ENCODE assay signal across 8 cellular contexts in the genomic region with DNA sequence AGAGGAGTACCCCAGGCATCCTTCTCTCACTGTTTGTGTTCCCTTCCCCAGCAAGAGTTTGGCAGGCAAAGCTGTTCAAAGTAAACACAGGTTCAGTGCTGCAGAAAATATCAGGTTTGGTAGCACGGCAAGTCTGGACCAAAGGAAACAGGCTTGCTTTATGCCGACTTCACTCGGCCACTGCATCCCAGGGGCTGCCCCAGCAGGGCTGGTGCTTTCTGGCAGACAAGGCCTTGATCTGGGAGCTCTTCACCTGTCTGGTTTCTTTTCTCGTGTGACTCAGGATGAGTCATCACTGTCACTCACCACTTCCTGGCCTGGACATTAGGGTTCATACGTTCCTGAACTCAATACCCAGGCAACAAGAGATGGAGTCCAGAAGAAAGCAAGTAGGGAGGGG. TPM values are rescaled to one million over a fixed set of nuclear protein-coding genes. Genes with fewer than 3 reads are reported as not detected.
DNase-seq lines count a peak whose midpoint lies in the region; ATAC-seq and TF ChIP-seq lines count a peak whose summit lies in the region.

No MANE protein-coding gene starts in this region.

- no peak overlapping the region for H3K27ac Mint-ChIP-seq in natural killer cell treated with Interleukin-12 subunit alpha and Interleukin-12 subunit beta and Interleukin-15 and Interleukin-18, amount 100 ng/mL, for 72 hours

- H3K36me3 ChIP-seq in spleen: no peaks in the 10 kb centered on the region
- H3K36me3 ChIP-seq in left ventricle myocardium inferior: no peaks in the 10 kb centered on the region

- DNase-seq in amniotic epithelial cell (ENCODE audit: low read depth) (peak; percentile 41), spleen (no peak), NCI-H1105 (lab: John Stamatoyannopoulos, UW) (no peak), left ventricle myocardium inferior (no peak)
- no peak for DNase-seq in natural killer cell treated with Interleukin-12 subunit alpha and Interleukin-12 subunit beta and Interleukin-15 and Interleukin-18, amount 100 ng/mL, for 72 hours (ENCODE audit: low spot score)

- H3K9me3 ChIP-seq in spleen: no peaks in the 10 kb centered on the region
- H3K9me3 ChIP-seq in left ventricle myocardium inferior (replicated peaks): no peaks in the 10 kb centered on the region

- H3K4me3 ChIP-seq in spleen (no peak overlapping the region), left ventricle myocardium inferior (no peak overlapping the region)

- H3K4me3 Mint-ChIP-seq in natural killer cell treated with Interleukin-12 subunit alpha and Interleukin-12 subunit beta and Interleukin-15 and Interleukin-18, amount 100 ng/mL, for 72 hours: no peak overlapping the region

- peaks cover 5 to 7% of the 10 kb centered on the region in 2 donors for H3K4me1 Mint-ChIP-seq in natural killer cell treated with Interleukin-12 subunit alpha and Interleukin-12 subunit beta and Interleukin-15 and Interleukin-18, amount 100 ng/mL, for 72 hours (ENCODE audit: low read depth in 2 of 2)

- H3K36me3 Mint-ChIP-seq in natural killer cell treated with Interleukin-12 subunit alpha and Interleukin-12 subunit beta and Interleukin-15 and Interleukin-18, amount 100 ng/mL, for 72 hours: no peaks in the 10 kb centered on the region

- peak; percentile 100 for ATAC-seq in GM18498 (IDR thresholded peaks at IDR 0.05; ENCODE audit: unreplicated experiment)
- ATAC-seq in GM21381 (IDR thresholded peaks at IDR 0.05; ENCODE audit: unreplicated experiment): peak; percentile 100
- ATAC-seq in HG03460 (IDR thresholded peaks at IDR 0.05; ENCODE audit: unreplicated experiment): peak; percentile 100
- peak; percentile 59 to 63 for ATAC-seq in natural killer cell treated with Interleukin-12 subunit alpha and Interleukin-12 subunit beta and Interleukin-15 and Interleukin-18, amount 100 ng/mL, for 72 hours

- intact Hi-C loops in spleen (cut with DNase I; ENCODE audit: low total_unique reads): no loop called here
- intact Hi-C loops in left ventricle myocardium inferior (cut with micrococcal nuclease): no loop called here

- H3K27me3 ChIP-seq in spleen (replicated peaks in 1 of 7) (no peaks in the 10 kb centered on the region), left ventricle myocardium inferior (ENCODE audit: low read depth) (no peaks in the 10 kb centered on the region)

- no peak for TF ChIP-seq POLR2A in spleen (IDR thresholded peaks at IDR 0.05)

- H3K27me3 Mint-ChIP-seq in natural killer cell treated with Interleukin-12 subunit alpha and Interleukin-12 subunit beta and Interleukin-15 and Interleukin-18, amount 100 ng/mL, for 72 hours: peaks cover 22% of the 10 kb centered on the region in 2 donors

- no peak for TF ChIP-seq CTCF in spleen (IDR thresholded peaks at IDR 0.05 in 8 of 11, conservative IDR thresholded peaks at IDR 0.05 in 3 of 11)
- TF ChIP-seq CTCF in left ventricle myocardium inferior (IDR thresholded peaks at IDR 0.05; ENCODE audit: borderline replicate concordance): no peak

- no peaks in the 10 kb centered on the region for H3K9me3 Mint-ChIP-seq in natural killer cell treated with Interleukin-12 subunit alpha and Interleukin-12 subunit beta and Interleukin-15 and Interleukin-18, amount 100 ng/mL, for 72 hours

- WGBS in spleen, 5 donors: 41 to 62% (median 49%) methylated on average over 5 of the region's 5 CpGs

- peaks cover 0 to 3% (median 0%) of the 10 kb centered on the region in 6 donors for H3K4me1 ChIP-seq in spleen
- H3K4me1 ChIP-seq in left ventricle myocardium inferior: peaks cover 4% of the 10 kb centered on the region

- no peak overlapping the region for H3K27ac ChIP-seq in spleen
- H3K27ac ChIP-seq in left ventricle myocardium inferior (replicated peaks): no peak overlapping the region

RNA-seq across cellular contexts. Expression of a gene that starts 52.6 kb away (rescaled TPM):
- under 1 TPM; 0.31 to 0.67 TPM for total RNA-seq in natural killer cell treated with Interleukin-12 subunit alpha and Interleukin-12 subunit beta and Interleukin-15 and Interleukin-18, amount 100 ng/mL, for 72 hours
- 10 to 100 TPM in 1 of 7 donors, 1 to 10 TPM in 6; 2.6 to 11.6 (median 6.2) TPM for total RNA-seq in spleen
- 1 to 10 TPM in 1 of 3 donors, under 1 TPM in 2; 0.46 to 1.3 (median 0.48) TPM for polyA plus RNA-seq in spleen
- 14.3 TPM for total RNA-seq in left ventricle myocardium inferior
